In genomic region chr2:17813742-17814458, GRCh38 we compare ENCODE assay signal across 8 cellular contexts. TPM values are rescaled to one million over a fixed set of nuclear protein-coding genes. Genes with fewer than 3 reads are reported as not detected.
DNase-seq lines count a peak whose midpoint lies in the region; ATAC-seq and TF ChIP-seq lines count a peak whose summit lies in the region.

No MANE protein-coding gene starts in this region.

- H3K4me3 Mint-ChIP-seq in mesothelial cell of epicardium: no peak overlapping the region

- ATAC-seq in GM19463 (IDR thresholded peaks at IDR 0.05; ENCODE audit: unreplicated experiment): peak; percentile 87
- ATAC-seq in HG03442 (IDR thresholded peaks at IDR 0.05; ENCODE audit: unreplicated experiment): peak; percentile 85

- TF ChIP-seq CTCF in choroid plexus epithelial cell (conservative IDR thresholded peaks at IDR 0.05; ENCODE audit: low read depth, low read length): no peak
- no peak for TF ChIP-seq CTCF in mesothelial cell of epicardium (IDR thresholded peaks at IDR 0.05; ENCODE audit: unreplicated experiment)

- no peak overlapping the region for H3K27ac Mint-ChIP-seq in mesothelial cell of epicardium

- H3K9me3 Mint-ChIP-seq in mesothelial cell of epicardium: peaks cover 3% of the 10 kb centered on the region

- H3K4me1 Mint-ChIP-seq in mesothelial cell of epicardium: peaks cover 10% of the 10 kb centered on the region

- H3K4me3 ChIP-seq in choroid plexus epithelial cell (ENCODE audit: low read depth, low read length): no peak overlapping the region

- H3K27me3 Mint-ChIP-seq in mesothelial cell of epicardium (ENCODE audit: low read depth): peaks cover 3% of the 10 kb centered on the region

- H3K36me3 Mint-ChIP-seq in mesothelial cell of epicardium: no peaks in the 10 kb centered on the region

- DNase-seq in D341Med (ENCODE audit: low spot score) (peak; percentile 56), choroid plexus epithelial cell (ENCODE audit: low read depth) (peak; percentile 21), superior temporal gyrus (ENCODE audit: extremely low spot score) (peak; percentile 48), mesothelial cell of epicardium (ENCODE audit: low spot score in 2 of 2, unreplicated experiment in 2 of 2) (no peak)
- no peak for DNase-seq in activated CD8-positive, alpha-beta memory T cell treated with anti-CD3 and anti-CD28 coated beads, Interleukin-2, amount 50 U/mL, for 48 hours
- DNase-seq in central memory CD4-positive, alpha-beta T cell: no peak

RNA-seq across cellular contexts. Expression of gene MSGN1, which starts 2.4 kb away (rescaled TPM):
- not detected in 3 replicates for total RNA-seq in mesothelial cell of epicardium

RNA-seq across cellular contexts. Expression of gene GEN1, which starts 60.0 kb away (rescaled TPM):
- 17.0 to 19.6 TPM (median 17.8 TPM) in 3 replicates for total RNA-seq in mesothelial cell of epicardium

Comparison
In these comparisons a context has a peak if more than half of its experiments do, and no peak if none do; other contexts are left out.
1. DNase-seq: peak in D341Med (single experiment), choroid plexus epithelial cell (single experiment) and superior temporal gyrus (single experiment); none in activated CD8-positive, alpha-beta memory T cell treated with anti-CD3 and anti-CD28 coated beads, Interleukin-2, amount 50 U/mL, for 48 hours (single experiment), central memory CD4-positive, alpha-beta T cell (single experiment) and mesothelial cell of epicardium (0 of 2).